ENCODE assay signal across 26 cellular contexts in the genomic region with DNA sequence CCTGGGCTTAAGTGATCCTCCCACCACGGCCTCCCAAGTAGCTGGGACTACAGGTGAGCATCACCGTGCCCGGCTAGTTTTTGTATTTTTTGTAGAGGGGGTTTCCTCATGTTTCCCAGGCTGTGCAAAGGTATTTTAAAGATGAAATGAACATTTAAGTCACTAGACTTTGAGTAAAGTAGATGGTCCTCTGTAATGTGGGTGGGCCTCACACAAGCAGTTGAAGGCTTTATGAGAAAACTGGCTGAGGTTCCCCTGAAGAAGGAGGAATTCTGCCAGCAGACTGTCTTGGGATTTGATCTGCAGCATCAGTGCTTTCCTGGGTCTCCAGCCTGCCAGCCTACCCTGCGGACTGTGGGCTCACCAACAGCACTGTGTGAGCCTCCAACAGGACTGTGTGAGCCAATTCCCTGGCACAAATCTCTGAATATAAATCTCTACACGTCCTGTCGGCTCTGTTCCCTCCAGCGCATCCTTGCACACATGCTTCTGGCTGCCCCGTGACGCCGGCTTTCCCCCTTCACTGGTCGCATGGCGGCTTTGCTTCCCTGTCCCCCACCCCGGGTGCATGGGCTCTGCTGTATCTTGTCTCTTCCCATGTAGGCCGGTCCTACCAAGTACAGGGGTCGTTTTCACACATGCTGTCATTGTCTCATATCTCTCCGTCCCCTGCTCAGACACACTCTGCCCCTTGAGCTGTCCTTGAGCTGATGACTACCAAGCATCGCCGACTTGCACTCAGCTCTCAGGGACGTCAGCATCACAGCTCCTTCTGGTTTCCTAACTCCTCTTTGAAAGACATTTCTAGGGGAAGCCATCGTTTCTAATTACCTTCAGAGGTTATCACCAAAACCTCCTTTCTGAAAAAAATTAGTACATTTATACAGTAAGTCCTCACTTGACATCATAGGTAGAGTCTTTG.
"Had no signal": no experiment of that assay in that cellular context is flagged by ENCODE, and none has a peak within 500 bp of the region (broad histone marks: within the 10 kb centered on the region; RNA-seq: fewer than 3 reads in every experiment).

No MANE protein-coding gene starts in this region.

- DNase-seq: dermis blood vessel endothelial cell; effector memory CD4-positive, alpha-beta T cell; foreskin keratinocyte; heart left ventricle; hippocampal formation; left cardiac atrium; left lung; mesenchymal stem cell; mucosa of descending colon; naive B cell; nephron progenitor cell; pancreas; right lobe of liver; small intestine; stimulated activated CD4-positive, alpha-beta T cell treated with anti-CD3 and anti-CD28 coated beads, Interleukin-15, amount 100 ng/mL, for 24 hours; stimulated activated CD4-positive, alpha-beta T cell treated with anti-CD3 and anti-CD28 coated beads, Interleukin-2, amount 100 ng/mL, for 48 hours; stimulated activated naive CD4-positive, alpha-beta T cell; stimulated activated naive CD8-positive, alpha-beta T cell treated with anti-CD3 and anti-CD28 coated beads, Interleukin-15, amount 100 ng/mL, for 72 hours; transverse colon had no signal

- H3K4me1 ChIP-seq: gastroesophageal sphincter, left lung, transverse colon had no signal

- H3K9me3 Mint-ChIP-seq: mesothelial cell of epicardium; stimulated activated naive CD8-positive, alpha-beta T cell treated with anti-CD3 and anti-CD28 coated beads, Interleukin-15, amount 100 ng/mL, for 72 hours had no signal

- H3K4me1 Mint-ChIP-seq: naive B cell; stimulated activated naive CD8-positive, alpha-beta T cell treated with anti-CD3 and anti-CD28 coated beads, Interleukin-15, amount 100 ng/mL, for 72 hours had no signal

- H3K27me3 ChIP-seq: esophagus muscularis mucosa, foreskin keratinocyte, left lung, pancreas, right lobe of liver, suprapubic skin, transverse colon, vagina had no signal

- H3K36me3 Mint-ChIP-seq: mesothelial cell of epicardium, naive B cell had no signal

- H3K4me3 Mint-ChIP-seq: mesothelial cell of epicardium; nephron progenitor cell; stimulated activated naive CD8-positive, alpha-beta T cell treated with anti-CD3 and anti-CD28 coated beads, Interleukin-15, amount 100 ng/mL, for 72 hours had no signal

- H3K27ac ChIP-seq: coronary artery, esophagus muscularis mucosa, foreskin keratinocyte, gastroesophageal sphincter, heart left ventricle, left lung, neutrophil, pancreas, right lobe of liver, suprapubic skin, transverse colon, vagina had no signal

- H3K27ac Mint-ChIP-seq: mesothelial cell of epicardium; nephron progenitor cell; stimulated activated naive CD8-positive, alpha-beta T cell treated with anti-CD3 and anti-CD28 coated beads, Interleukin-15, amount 100 ng/mL, for 72 hours had no signal

- H3K4me3 ChIP-seq: coronary artery, esophagus muscularis mucosa, gastroesophageal sphincter, heart left ventricle, left lung, mucosa of descending colon, pancreas, right lobe of liver, suprapubic skin, transverse colon, vagina had no signal

- H3K36me3 ChIP-seq: esophagus muscularis mucosa, gastroesophageal sphincter, heart left ventricle, left lung, neutrophil, pancreas, right lobe of liver, suprapubic skin, transverse colon, vagina had no signal

- ATAC-seq: foreskin keratinocyte; gastroesophageal sphincter; heart left ventricle; left cardiac atrium; left lung; mucosa of descending colon; pancreas; stimulated activated naive CD8-positive, alpha-beta T cell treated with anti-CD3 and anti-CD28 coated beads, Interleukin-15, amount 100 ng/mL, for 72 hours had no signal

- H3K9me3 ChIP-seq: esophagus muscularis mucosa, gastroesophageal sphincter, heart left ventricle, left lung, mucosa of descending colon, neutrophil, pancreas, right lobe of liver, suprapubic skin, transverse colon, vagina had no signal
